In genomic region chrX:40663880-40664630, GRCh38 we compare ENCODE assay signal across 2 cellular contexts.
TF ChIP-seq lines count a peak whose summit lies in the region.

No MANE protein-coding gene starts in this region.

TF ChIP-seq in K562, 482 proteins besides CTCF, POLR2A, EP300 and RAD21 (continues in another document):
- no peak for TF ChIP-seq SAFB2 (IDR thresholded peaks at IDR 0.05; ENCODE audit: borderline replicate concordance, low read depth, low read length, severe bottlenecking)
- TF ChIP-seq RFX5 (IDR thresholded peaks at IDR 0.05; ENCODE audit: low read depth, low read length): no peak
- no peak for TF ChIP-seq ZNF717 (CRISPR knock-in tag; IDR thresholded peaks at IDR 0.05)
- TF ChIP-seq MIER1 (IDR thresholded peaks at IDR 0.05; ENCODE audit: low read depth): no peak
- no peak for TF ChIP-seq RBM15 (IDR thresholded peaks at IDR 0.05; ENCODE audit: insufficient read depth, low read length)
- no peak for TF ChIP-seq TFE3 (CRISPR knock-in tag; IDR thresholded peaks at IDR 0.05)
- no peak for TF ChIP-seq NFIX (CRISPR knock-in tag; IDR thresholded peaks at IDR 0.05; ENCODE audit: low read depth)
- TF ChIP-seq ARID4B (CRISPR knock-in tag; IDR thresholded peaks at IDR 0.05): no peak
- TF ChIP-seq ZFP91 (CRISPR knock-in tag; IDR thresholded peaks at IDR 0.05): no peak
- no peak for TF ChIP-seq ZBTB9 (CRISPR knock-in tag; IDR thresholded peaks at IDR 0.05)
- no peak for TF ChIP-seq SRSF9 (IDR thresholded peaks at IDR 0.05; ENCODE audit: borderline replicate concordance, low read depth, low read length)
- TF ChIP-seq GABPA (tag; conservative IDR thresholded peaks at IDR 0.05; ENCODE audit: low read depth): no peak
- no peak for TF ChIP-seq SMARCA5 (IDR thresholded peaks at IDR 0.05)
- TF ChIP-seq FOXP1 (CRISPR knock-in tag; IDR thresholded peaks at IDR 0.05): no peak
- TF ChIP-seq MEF2D (tag; conservative IDR thresholded peaks at IDR 0.05; ENCODE audit: low read depth): no peak
- TF ChIP-seq PBX2 (CRISPR knock-in tag; IDR thresholded peaks at IDR 0.05; ENCODE audit: low read depth): no peak
- TF ChIP-seq PBX2 (tag; conservative IDR thresholded peaks at IDR 0.05; ENCODE audit: low read depth): no peak

TF ChIP-seq in HepG2, 621 proteins besides CTCF, POLR2A, EP300 and RAD21:
- TF ChIP-seq ZNF230 (CRISPR knock-in tag; IDR thresholded peaks at IDR 0.05) (no peak), SATB2 (CRISPR knock-in tag; IDR thresholded peaks at IDR 0.05) (no peak), RXRA (CRISPR knock-in tag; IDR thresholded peaks at IDR 0.05) (no peak), ZBTB49 (CRISPR knock-in tag; IDR thresholded peaks at IDR 0.05; ENCODE audit: borderline replicate concordance) (no peak), STAT5B (CRISPR knock-in tag; IDR thresholded peaks at IDR 0.05) (no peak), RCOR2 (CRISPR knock-in tag; IDR thresholded peaks at IDR 0.05) (no peak), ZNF431 (CRISPR knock-in tag; IDR thresholded peaks at IDR 0.05; ENCODE audit: borderline replicate concordance, low read depth) (no peak), ZFP36L2 (CRISPR knock-in tag; IDR thresholded peaks at IDR 0.05) (no peak), ATF7-NPFF (CRISPR knock-in tag; IDR thresholded peaks at IDR 0.05; ENCODE audit: low read depth) (no peak), RFXANK (CRISPR knock-in tag; IDR thresholded peaks at IDR 0.05) (no peak), SOX6 (IDR thresholded peaks at IDR 0.05) (no peak), SOX6 (CRISPR knock-in tag; IDR thresholded peaks at IDR 0.05) (no peak), ZNF660 (CRISPR knock-in tag; IDR thresholded peaks at IDR 0.05; ENCODE audit: borderline replicate concordance, low read depth) (no peak)
TF ChIP-seq in HepG2: peak in this region for 0.
